ENCODE assay signal across 19 cellular contexts in genomic region chrX:3348191-3348590, GRCh38. TPM values are rescaled to one million over a fixed set of nuclear protein-coding genes. Genes with fewer than 3 reads are reported as not detected.
A peak's percentile ranks its signal among the peaks of the same experiment; 100 is the strongest.
DNase-seq lines count a peak whose midpoint lies in the region; ATAC-seq and TF ChIP-seq lines count a peak whose summit lies in the region.
"Had no signal": no experiment of that assay in that cellular context is flagged by ENCODE, and none has a peak within 500 bp of the region (broad histone marks: within the 10 kb centered on the region; RNA-seq: fewer than 3 reads in every experiment).

No MANE protein-coding gene starts in this region.

- peak overlapping the region in 1 of 2 experiments; percentile 22 for H3K18ac ChIP-seq in mesenchymal stem cell (ENCODE audit: low read depth in 1 of 2, low read length in 2 of 2)

- H2AK5ac ChIP-seq in mesenchymal stem cell (ENCODE audit: low read length, severe bottlenecking) = no peak overlapping the region

- H2BK15ac ChIP-seq in mesenchymal stem cell (ENCODE audit: low read depth, poor library complexity, severe bottlenecking) = peak overlapping the region; percentile 48

- peaks cover 3% of the 10 kb centered on the region for H3F3A ChIP-seq in neural progenitor cell (ENCODE audit: low read depth)

- H3K4me2 ChIP-seq in mesenchymal stem cell (ENCODE audit: low read length, poor library complexity, severe bottlenecking) = no peak overlapping the region
- H3K4me2 ChIP-seq in neural progenitor cell = no peak overlapping the region
- H3K4me2 ChIP-seq: A549, BLaER1 had no signal

- H3K4me1 ChIP-seq in mesenchymal stem cell (ENCODE audit: control insufficient read depth, insufficient read depth, low read depth, low read length) = no peaks in the 10 kb centered on the region
- no peaks in the 10 kb centered on the region for H3K4me1 ChIP-seq in neural progenitor cell
- H3K4me1 ChIP-seq: A549, BLaER1 had no signal

- H3K79me1 ChIP-seq in mesenchymal stem cell (replicated peaks; ENCODE audit: low read length, poor library complexity, severe bottlenecking) = no peaks in the 10 kb centered on the region

- peaks cover 16% of the 10 kb centered on the region for H3K9me3 ChIP-seq in mesenchymal stem cell (ENCODE audit: control insufficient read depth, low read length)
- H3K9me3 ChIP-seq in neural progenitor cell (ENCODE audit: low read depth) = no peaks in the 10 kb centered on the region
- H3K9me3 ChIP-seq: A549 had no signal

- H2AFZ ChIP-seq in mesenchymal stem cell (ENCODE audit: low read depth, low read length) (no peak overlapping the region), neural progenitor cell (replicated peaks) (no peak overlapping the region)

- H3K9ac ChIP-seq in mesenchymal stem cell (ENCODE audit: low read length) (no peak overlapping the region), neural progenitor cell (no peak overlapping the region)
- H3K9ac ChIP-seq: BLaER1 had no signal

- H3K27ac ChIP-seq in mesenchymal stem cell (ENCODE audit: low read length, poor library complexity, severe bottlenecking) = no peak overlapping the region
- H3K27ac ChIP-seq in neural progenitor cell = no peak overlapping the region
- H3K27ac ChIP-seq: 22Rv1, A549, BLaER1, HL-60 had no signal

- H3K36me3 ChIP-seq in mesenchymal stem cell (ENCODE audit: control insufficient read depth in 1 of 2, insufficient read depth in 2 of 2, low read depth in 1 of 2, low read length in 2 of 2) = no peaks in the 10 kb centered on the region
- no peaks in the 10 kb centered on the region for H3K36me3 ChIP-seq in neural progenitor cell
- H3K36me3 ChIP-seq: BLaER1 had no signal

- H3K27me3 Mint-ChIP-seq in neural progenitor cell (ENCODE audit: insufficient read depth, low read depth) = peaks cover 15% of the 10 kb centered on the region

- H2BK12ac ChIP-seq in mesenchymal stem cell (ENCODE audit: low read length in 2 of 2) = no peak overlapping the region

- no peak overlapping the region for H4K8ac ChIP-seq in mesenchymal stem cell (ENCODE audit: low read length)

- H3K27ac Mint-ChIP-seq in neural progenitor cell = no peak overlapping the region
- H3K27ac Mint-ChIP-seq: CD14-positive monocyte, H9 had no signal

- peaks cover 3% of the 10 kb centered on the region for H3K4me1 Mint-ChIP-seq in neural progenitor cell
- H3K4me1 Mint-ChIP-seq: CD14-positive monocyte; CD4-positive, alpha-beta memory T cell had no signal

- H3K4me3 Mint-ChIP-seq in neural progenitor cell = peak overlapping the region; percentile 87
- H3K4me3 Mint-ChIP-seq: CD4-positive, alpha-beta memory T cell had no signal

- ATAC-seq in HG03439 (IDR thresholded peaks at IDR 0.05; ENCODE audit: unreplicated experiment) (no peak), GM21390 (IDR thresholded peaks at IDR 0.05; ENCODE audit: unreplicated experiment) (no peak), sciatic nerve (no peak)
- ATAC-seq: A549 had no signal

- no peaks in the 10 kb centered on the region for H3K79me2 ChIP-seq in neural progenitor cell (ENCODE audit: low read depth)

- H3K4ac ChIP-seq in mesenchymal stem cell (ENCODE audit: low read depth in 1 of 2, low read length in 2 of 2) = no peak overlapping the region

- no peak overlapping the region for H2BK5ac ChIP-seq in mesenchymal stem cell (ENCODE audit: low read depth, low read length, poor library complexity, severe bottlenecking)

- peak; percentile 1 for DNase-seq in SIG-M5 treated with dmso at 0.1 percent for 504 hours (lab: John Stamatoyannopoulos, UW; ENCODE audit: unreplicated experiment)
- no peak for DNase-seq in SIG-M5 (lab: John Stamatoyannopoulos, UW)
- DNase-seq in mesenchymal stem cell = no peak
- DNase-seq in neural progenitor cell (ENCODE audit: low spot score) = no peak
- DNase-seq in NCI-H1048 (lab: John Stamatoyannopoulos, UW) = no peak
- DNase-seq in sciatic nerve (ENCODE audit: low spot score) = no peak
- DNase-seq: CD4-positive, alpha-beta memory T cell; DMS153; DMS79; GDM1; H9 had no signal

- H2BK120ac ChIP-seq in mesenchymal stem cell (ENCODE audit: low read depth, low read length) = no peak overlapping the region

- H3K4me3 ChIP-seq in mesenchymal stem cell (ENCODE audit: insufficient read depth in 1 of 2, low read depth in 1 of 2, low read length in 2 of 2) (no peak overlapping the region), neural progenitor cell (no peak overlapping the region)
- H3K4me3 ChIP-seq: A549, BLaER1 had no signal

- intact Hi-C loops in sciatic nerve (cut with DNase I) = no loop called here

- H4K91ac ChIP-seq in mesenchymal stem cell (ENCODE audit: low read length) = no peak overlapping the region

- H3K27me3 ChIP-seq in mesenchymal stem cell (ENCODE audit: control insufficient read depth in 1 of 2, insufficient read depth in 1 of 2, low read length in 2 of 2) (peaks cover 0 to 12% of the 10 kb centered on the region in 2 experiments), neural progenitor cell (peaks cover 42% of the 10 kb centered on the region)
- H3K27me3 ChIP-seq: BLaER1 had no signal

- H3K14ac ChIP-seq in mesenchymal stem cell (ENCODE audit: low read length in 2 of 2) = no peak overlapping the region

- H3K23ac ChIP-seq in mesenchymal stem cell (ENCODE audit: low read length in 2 of 2) = no peak overlapping the region

- TF ChIP-seq CTCF in neural progenitor cell (IDR thresholded peaks at IDR 0.05) = no peak

- 100% methylated on average over 2 of the region's 5 CpGs for WGBS in mesenchymal stem cell

- peaks cover 6% of the 10 kb centered on the region for H3K36me3 Mint-ChIP-seq in neural progenitor cell
- H3K36me3 Mint-ChIP-seq: CD14-positive monocyte had no signal

- H3K9me3 Mint-ChIP-seq in neural progenitor cell = peaks cover 12% of the 10 kb centered on the region

- no peaks in the 10 kb centered on the region for H4K20me1 ChIP-seq in neural progenitor cell (ENCODE audit: low read depth)
- H4K20me1 ChIP-seq: BLaER1 had no signal

RNA-seq across cellular contexts. Expression of gene MXRA5, which starts 1.7 kb away (rescaled TPM):
- 66.6 TPM for polyA plus RNA-seq in mesenchymal stem cell (2013, experiment 1 of 2)
- polyA plus RNA-seq in mesenchymal stem cell (2013, experiment 2 of 2) = 61.4 TPM
- total RNA-seq in neural progenitor cell (ENCODE audit: low replicate concordance) = 0.37 and 0.50 TPM in 2 replicates
- 2.5 TPM for total RNA-seq in sciatic nerve
- total RNA-seq: CD4-positive, alpha-beta memory T cell; HT1080 had no signal
- polyA plus RNA-seq: A549; CD14-positive monocyte; CD4-positive, alpha-beta memory T cell had no signal
